In the genomic region with DNA sequence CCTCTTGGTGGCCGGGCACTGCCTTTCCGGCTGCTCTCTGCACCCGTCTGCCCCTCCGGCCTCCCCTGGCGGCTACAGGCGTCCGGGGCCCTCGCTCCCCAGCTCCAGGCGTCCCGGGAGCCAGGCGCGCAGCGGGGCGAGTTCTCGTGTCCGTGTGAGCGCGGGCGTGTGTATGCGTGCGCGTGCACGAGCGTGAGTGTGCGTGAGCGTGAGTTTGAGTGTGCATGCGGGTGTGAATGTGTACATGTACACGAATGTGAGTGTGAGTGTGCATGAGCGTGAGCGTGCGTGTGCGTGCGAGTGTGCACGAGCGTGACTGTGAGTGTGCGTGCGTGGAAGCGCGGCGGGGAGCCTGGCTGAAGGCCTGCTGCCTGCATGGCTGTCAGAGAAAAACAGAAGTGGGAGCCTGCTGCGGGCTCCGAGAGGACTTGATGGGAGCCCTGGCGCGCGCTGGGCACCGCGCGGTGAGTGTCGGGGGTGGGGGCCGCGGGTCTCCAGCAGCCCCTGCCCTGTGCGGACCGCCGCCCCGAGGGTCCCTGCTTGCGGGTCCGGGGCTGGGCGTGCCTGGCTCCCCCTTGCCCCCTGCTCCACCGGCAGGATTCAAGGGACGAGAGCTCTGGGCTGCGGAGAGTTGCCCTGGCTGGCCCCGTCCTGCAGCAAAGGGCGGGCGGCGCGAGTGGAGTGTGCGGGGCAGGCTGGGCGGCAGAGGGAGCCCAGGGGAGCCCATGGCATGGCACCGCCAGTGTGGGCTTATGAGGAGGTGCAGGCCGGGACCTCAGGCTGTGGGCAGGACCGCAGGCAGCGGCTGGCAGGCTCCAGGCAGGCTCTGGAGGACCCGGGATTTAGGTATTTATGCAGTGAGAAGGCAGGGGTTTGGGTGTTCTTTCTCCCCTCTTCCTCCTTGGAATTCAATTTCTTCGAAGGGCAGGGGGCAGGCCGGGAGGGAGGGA, we compare ENCODE assay signal across 11 cellular contexts.
A peak's percentile ranks its signal among the peaks of the same experiment; 100 is the strongest.
DNase-seq lines count a peak whose midpoint lies in the region; ATAC-seq, FAIRE-seq and TF ChIP-seq lines count a peak whose summit lies in the region.
"Had no signal": no experiment of that assay in that cellular context is flagged by ENCODE, and none has a peak within 500 bp of the region (broad histone marks: within the 10 kb centered on the region; RNA-seq: fewer than 3 reads in every experiment).

No MANE protein-coding gene starts in this region.

- ATAC-seq in GM23338 (peak; percentile 44), WTC11 (peak; percentile 25), gastrocnemius medialis (no peak)

- no peaks in the 10 kb centered on the region for H3K79me2 ChIP-seq in GM23338 (replicated peaks; ENCODE audit: insufficient read depth)

- H3K36me3 ChIP-seq in GM23338 (ENCODE audit: insufficient read depth) (no peaks in the 10 kb centered on the region), gastrocnemius medialis (no peaks in the 10 kb centered on the region), small intestine (ENCODE audit: control insufficient read depth in 2 of 2, insufficient read depth in 2 of 2, low read length in 2 of 2) (no peaks in the 10 kb centered on the region)
- H3K36me3 ChIP-seq: prostate gland had no signal

- H3K9me2 ChIP-seq in GM23338 (ENCODE audit: insufficient read depth), result no peaks in the 10 kb centered on the region

- in situ Hi-C loops in gastrocnemius medialis (cut with MboI; ENCODE audit: low sequenced_read_pairs in 4 of 4), result no loop called here

- H3K4me3 Mint-ChIP-seq in GM23338 (peak overlapping the region; percentile 65), WTC11 (peak overlapping the region; percentile 66)
- H3K4me3 Mint-ChIP-seq in T-helper 2 cell treated with Interferon-gamma antibody and Interleukin-4, amounts not matched to agents 5 μg/mL and 100 μg/mL, for 36 hours, result no peak overlapping the region

- H3F3A ChIP-seq in GM23338 (replicated peaks; ENCODE audit: low read depth), result peaks cover 19% of the 10 kb centered on the region

- H3K27ac ChIP-seq in GM23338 (ENCODE audit: low read depth) (no peak overlapping the region), gastrocnemius medialis (no peak overlapping the region), small intestine (ENCODE audit: low read depth in 1 of 2, low read length in 1 of 2) (no peak overlapping the region)
- H3K27ac ChIP-seq: prostate gland, RWPE1 had no signal

- WGBS in small intestine, 3 donors, result 3 to 7% (median 7%) methylated on average over 56 to 75 of the region's 75 CpGs

- H3K4me1 ChIP-seq in GM23338 (ENCODE audit: insufficient read depth) (peaks cover 38% of the 10 kb centered on the region), gastrocnemius medialis (peaks cover 16 to 18% of the 10 kb centered on the region in 2 donors), small intestine (ENCODE audit: control insufficient read depth in 2 of 2, insufficient read depth in 1 of 2, low read depth in 1 of 2, low read length in 1 of 2) (peaks cover 2 to 7% of the 10 kb centered on the region in 2 donors)

- intact Hi-C loops in gastrocnemius medialis (cut with DNase I; ENCODE audit: low total_unique reads), result loop anchor here (5.0 kb wide), 1 partner anchor 75 kb away; a partner anchor contains a TSS

- no peak for FAIRE-seq in small intestine (lab: Jason Lieb, UNC)

- POLR2A ChIA-PET in WTC11 (lab: Charles Lee), result no interaction called here

- peak overlapping the region; percentile 71 for H3K4me2 ChIP-seq in GM23338

- CTCF ChIA-PET in WTC11 (lab: Charles Lee), result interaction anchor here (0.7 to 1.6 kb wide), 2 partner anchors 12 to 67 kb away, joined by 4 read pairs; no protein-coding TSS in a partner anchor

- no peak overlapping the region for H3K27ac Mint-ChIP-seq in GM23338
- no peak overlapping the region for H3K27ac Mint-ChIP-seq in WTC11
- no peak overlapping the region for H3K27ac Mint-ChIP-seq in T-helper 2 cell treated with Interferon-gamma antibody and Interleukin-4, amounts not matched to agents 5 μg/mL and 100 μg/mL, for 36 hours

- H3K27me3 ChIP-seq in GM23338 (ENCODE audit: insufficient read depth), result peaks cover 80% of the 10 kb centered on the region
- peaks cover 79 to 92% (median 80%) of the 10 kb centered on the region in 3 donors for H3K27me3 ChIP-seq in gastrocnemius medialis
- peaks cover 15 to 59% of the 10 kb centered on the region in 2 donors for H3K27me3 ChIP-seq in small intestine (ENCODE audit: control insufficient read depth in 2 of 2, insufficient read depth in 2 of 2, low read length in 2 of 2)

- no peak for TF ChIP-seq CTCF in GM23338 (conservative IDR thresholded peaks at IDR 0.05; ENCODE audit: low read depth in 2 of 2)
- no peak for TF ChIP-seq CTCF in WTC11 (IDR thresholded peaks at IDR 0.05)
- no peak for TF ChIP-seq CTCF in gastrocnemius medialis (IDR thresholded peaks at IDR 0.05 in 4 of 5, conservative IDR thresholded peaks at IDR 0.05 in 1 of 5)

- H3K4me3 ChIP-seq in GM23338 (peak overlapping the region; percentile 46), iPS-18c (ENCODE audit: insufficient read depth, low read depth, low read length) (peak overlapping the region; percentile 31; the same call in 1 of the 2 replicates), gastrocnemius medialis (peak overlapping the region in 3 of 4 donors; percentile 9 to 39 (median 21)), small intestine (ENCODE audit: low read depth in 1 of 2, low read length in 2 of 2) (peak overlapping the region in 1 of 2 donors; percentile 37)

- H3K9me3 Mint-ChIP-seq in GM23338 (no peaks in the 10 kb centered on the region; the same call in 1 of the 3 replicates), WTC11 (no peaks in the 10 kb centered on the region)
- no peaks in the 10 kb centered on the region for H3K9me3 Mint-ChIP-seq in T-helper 2 cell treated with Interferon-gamma antibody and Interleukin-4, amounts not matched to agents 5 μg/mL and 100 μg/mL, for 36 hours

- TF ChIP-seq POLR2A in gastrocnemius medialis (IDR thresholded peaks at IDR 0.05), result no peak

- H3K27me3 Mint-ChIP-seq in GM23338 (ENCODE audit: insufficient read depth, low read depth, poor library complexity), result peaks cover 95% of the 10 kb centered on the region
- H3K27me3 Mint-ChIP-seq in WTC11 (ENCODE audit: low read depth), result peaks cover 100% of the 10 kb centered on the region
- peaks cover 75% of the 10 kb centered on the region for H3K27me3 Mint-ChIP-seq in T-helper 2 cell treated with Interferon-gamma antibody and Interleukin-4, amounts not matched to agents 5 μg/mL and 100 μg/mL, for 36 hours (ENCODE audit: low read depth)

- peaks cover 31% of the 10 kb centered on the region for H3K4me1 Mint-ChIP-seq in GM23338
- H3K4me1 Mint-ChIP-seq in WTC11, result peaks cover 26% of the 10 kb centered on the region
- H3K4me1 Mint-ChIP-seq in T-helper 2 cell treated with Interferon-gamma antibody and Interleukin-4, amounts not matched to agents 5 μg/mL and 100 μg/mL, for 36 hours (ENCODE audit: low read depth), result peaks cover 6% of the 10 kb centered on the region

- H2AFZ ChIP-seq in GM23338, result no peak overlapping the region

- peaks cover 23% of the 10 kb centered on the region for H4K20me1 ChIP-seq in GM23338 (replicated peaks; ENCODE audit: insufficient read depth)

- H3K36me3 Mint-ChIP-seq in GM23338 (ENCODE audit: low read depth), result no peaks in the 10 kb centered on the region
- H3K36me3 Mint-ChIP-seq in WTC11, result no peaks in the 10 kb centered on the region; the same call in 1 of the 2 replicates
- H3K36me3 Mint-ChIP-seq in T-helper 2 cell treated with Interferon-gamma antibody and Interleukin-4, amounts not matched to agents 5 μg/mL and 100 μg/mL, for 36 hours (ENCODE audit: low read depth), result peaks cover 2% of the 10 kb centered on the region

- DNase-seq in GM23338 (ENCODE audit: low spot score) (peak; percentile 53), WTC11 (ENCODE audit: low spot score) (no peak), gastrocnemius medialis (no peak), NCI-H2081 (lab: John Stamatoyannopoulos, UW) (no peak), small intestine (no peak), GOT3 (lab: John Stamatoyannopoulos, UW) (no peak)
- no peak for DNase-seq in T-helper 2 cell treated with Interferon-gamma antibody and Interleukin-4, amounts not matched to agents 5 μg/mL and 100 μg/mL, for 36 hours (ENCODE audit: low spot score)
- DNase-seq: Karpas-422 had no signal

- H3K9me3 ChIP-seq in iPS-18c (ENCODE audit: control insufficient read depth, insufficient read depth, low read length) (peaks cover 3% of the 10 kb centered on the region), gastrocnemius medialis (no peaks in the 10 kb centered on the region), small intestine (ENCODE audit: control insufficient read depth, low read depth) (no peaks in the 10 kb centered on the region)
- H3K9me3 ChIP-seq: prostate gland had no signal

TF ChIP-seq in GM23338, 12 proteins besides CTCF, POLR2A, EP300 and RAD21:
- TF ChIP-seq STAT1 (IDR thresholded peaks at IDR 0.05; ENCODE audit: unreplicated experiment) (no peak), ZNF114 (CRISPR knock-in tag; IDR thresholded peaks at IDR 0.05) (no peak), EZH2 (IDR thresholded peaks at IDR 0.05; ENCODE audit: low read depth, unreplicated experiment) (peak; percentile 42), EZH2phosphoT487 (IDR thresholded peaks at IDR 0.05; ENCODE audit: unreplicated experiment) (peak; percentile 60), CREB1 (CRISPR knock-in tag; IDR thresholded peaks at IDR 0.05; ENCODE audit: low read depth) (no peak), NANOG (IDR thresholded peaks at IDR 0.05; ENCODE audit: borderline replicate concordance) (no peak), JUNB (IDR thresholded peaks at IDR 0.05; ENCODE audit: unreplicated experiment) (no peak)

TF ChIP-seq in WTC11, 78 proteins besides CTCF, POLR2A, EP300 and RAD21:
- TF ChIP-seq, protein P1, sequence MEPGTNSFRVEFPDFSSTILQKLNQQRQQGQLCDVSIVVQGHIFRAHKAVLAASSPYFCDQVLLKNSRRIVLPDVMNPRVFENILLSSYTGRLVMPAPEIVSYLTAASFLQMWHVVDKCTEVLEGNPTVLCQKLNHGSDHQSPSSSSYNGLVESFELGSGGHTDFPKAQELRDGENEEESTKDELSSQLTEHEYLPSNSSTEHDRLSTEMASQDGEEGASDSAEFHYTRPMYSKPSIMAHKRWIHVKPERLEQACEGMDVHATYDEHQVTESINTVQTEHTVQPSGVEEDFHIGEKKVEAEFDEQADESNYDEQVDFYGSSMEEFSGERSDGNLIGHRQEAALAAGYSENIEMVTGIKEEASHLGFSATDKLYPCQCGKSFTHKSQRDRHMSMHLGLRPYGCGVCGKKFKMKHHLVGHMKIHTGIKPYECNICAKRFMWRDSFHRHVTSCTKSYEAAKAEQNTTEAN (CRISPR knock-in tag; IDR thresholded peaks at IDR 0.05), result peak; percentile 95
- TF ChIP-seq CBFB (CRISPR knock-in tag; IDR thresholded peaks at IDR 0.05; ENCODE audit: low read depth) (no peak), FOXJ3 (CRISPR knock-in tag; IDR thresholded peaks at IDR 0.05; ENCODE audit: borderline replicate concordance) (no peak)
- TF ChIP-seq, protein P2, sequence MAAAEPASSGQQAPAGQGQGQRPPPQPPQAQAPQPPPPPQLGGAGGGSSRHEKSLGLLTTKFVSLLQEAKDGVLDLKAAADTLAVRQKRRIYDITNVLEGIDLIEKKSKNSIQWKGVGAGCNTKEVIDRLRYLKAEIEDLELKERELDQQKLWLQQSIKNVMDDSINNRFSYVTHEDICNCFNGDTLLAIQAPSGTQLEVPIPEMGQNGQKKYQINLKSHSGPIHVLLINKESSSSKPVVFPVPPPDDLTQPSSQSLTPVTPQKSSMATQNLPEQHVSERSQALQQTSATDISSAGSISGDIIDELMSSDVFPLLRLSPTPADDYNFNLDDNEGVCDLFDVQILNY (CRISPR knock-in tag; IDR thresholded peaks at IDR 0.05), result 0 out of 2 replicates have a peak, but pooled peaks have one; percentile 40
TF ChIP-seq in WTC11: peak in this region for 2.

Comparison
In these comparisons a context has a peak if more than half of its experiments do, and no peak if none do; other contexts are left out.
1. ATAC-seq: peak in GM23338 (single experiment) and WTC11 (single experiment); none in gastrocnemius medialis (0 of 2).